24 cellular contexts compared by ENCODE assay signal in genomic region chr6:157445277-157445676, GRCh38.
"Had no signal": no experiment of that assay in that cellular context is flagged by ENCODE, and none has a peak within 500 bp of the region (broad histone marks: within the 10 kb centered on the region; RNA-seq: fewer than 3 reads in every experiment).

No MANE protein-coding gene starts in this region.

- H3K27ac Mint-ChIP-seq: activated naive CD4-positive, alpha-beta T cell treated with anti-CD3 and anti-CD28 coated beads, Interleukin-2, amount 50 U/mL, for 72 hours; effector memory CD8-positive, alpha-beta T cell; mesothelial cell of epicardium; natural killer cell; stimulated activated naive B cell treated with anti-CD40 and anti-IgM and Interleukin-4, amounts not matched to agents 10 μg/mL and 1 μg/mL and 100 μg/mL, for 72 hours; T-cell; T-helper 2 cell treated with Interferon-gamma antibody and Interleukin-4, amounts not matched to agents 5 μg/mL and 100 μg/mL, for 36 hours had no signal

- H3K36me3 ChIP-seq: adrenal gland, ascending aorta, brain microvascular endothelial cell, esophagus muscularis mucosa, right lobe of liver, upper lobe of left lung had no signal

- H3K4me3 ChIP-seq: adrenal gland, ascending aorta, right lobe of liver, skin epidermis, testis, upper lobe of left lung had no signal

- H3K4me3 Mint-ChIP-seq: effector memory CD8-positive, alpha-beta T cell; mesothelial cell of epicardium; natural killer cell; stimulated activated naive B cell treated with anti-CD40 and anti-IgM and Interleukin-4, amounts not matched to agents 10 μg/mL and 1 μg/mL and 100 μg/mL, for 72 hours; T-cell; T-helper 2 cell treated with Interferon-gamma antibody and Interleukin-4, amounts not matched to agents 5 μg/mL and 100 μg/mL, for 36 hours had no signal

- H3K27me3 ChIP-seq: adrenal gland, ascending aorta, brain microvascular endothelial cell, esophagus muscularis mucosa, right lobe of liver, testis, upper lobe of left lung had no signal

- H3K27ac ChIP-seq: adrenal gland, ascending aorta, brain microvascular endothelial cell, right lobe of liver, testis, upper lobe of left lung had no signal

- DNase-seq: activated CD4-positive, alpha-beta T cell treated with anti-CD3 and anti-CD28 coated beads for 1 hour; activated CD4-positive, alpha-beta T cell treated with anti-CD3 and anti-CD28 coated beads, Interleukin-2, amount 50 U/mL, for 1 hour; activated gamma-delta T cell treated with Interleukin-2 at 50 U/mL for 16 hours; activated T-cell treated with anti-CD3 and anti-CD28 coated beads, Interleukin-2, amount 50 U/mL, for 1 hour; adrenal gland; brain microvascular endothelial cell; caudate nucleus; dermis blood vessel endothelial cell; effector memory CD8-positive, alpha-beta T cell; foreskin fibroblast; kidney; natural killer cell; right lobe of liver; stimulated activated naive B cell treated with anti-CD40 and anti-IgM and Interleukin-4, amounts not matched to agents 10 μg/mL and 1 μg/mL and 100 μg/mL, for 72 hours; T-cell; testis; upper lobe of left lung had no signal

- ATAC-seq: activated naive CD4-positive, alpha-beta T cell treated with anti-CD3 and anti-CD28 coated beads, Interleukin-2, amount 50 U/mL, for 72 hours; effector memory CD8-positive, alpha-beta T cell; left lobe of liver; natural killer cell; stimulated activated naive B cell treated with anti-CD40 and anti-IgM and Interleukin-4, amounts not matched to agents 10 μg/mL and 1 μg/mL and 100 μg/mL, for 72 hours; T-cell had no signal

- H3K9me3 Mint-ChIP-seq: mesothelial cell of epicardium, natural killer cell had no signal

- H3K9me3 ChIP-seq: adrenal gland, ascending aorta, esophagus muscularis mucosa, right lobe of liver, testis, upper lobe of left lung had no signal

- H3K4me1 ChIP-seq: adrenal gland, right lobe of liver, testis, upper lobe of left lung had no signal

- H3K36me3 Mint-ChIP-seq: mesothelial cell of epicardium, natural killer cell had no signal

- H3K27me3 Mint-ChIP-seq: effector memory CD8-positive, alpha-beta T cell; stimulated activated naive B cell treated with anti-CD40 and anti-IgM and Interleukin-4, amounts not matched to agents 10 μg/mL and 1 μg/mL and 100 μg/mL, for 72 hours; T-cell had no signal
